ENCODE assay signal across 10 cellular contexts in genomic region chr1:234381699-234382555, GRCh38.
"Had no signal": no experiment of that assay in that cellular context is flagged by ENCODE, and none has a peak within 500 bp of the region (broad histone marks: within the 10 kb centered on the region; RNA-seq: fewer than 3 reads in every experiment).

No MANE protein-coding gene starts in this region.

- H3K4me3 Mint-ChIP-seq: dendritic cell treated with granulocyte-macrophage colony-stimulating factor and Interleukin-4, amounts not matched to agents 40 ng/mL and 50 ng/mL, for 4 days; neural progenitor cell had no signal

- H3K9me3 ChIP-seq: heart left ventricle had no signal

- H3K4me1 Mint-ChIP-seq: neural progenitor cell had no signal

- H3K27me3 ChIP-seq: brain microvascular endothelial cell, heart left ventricle, neural progenitor cell had no signal

- H3K4me3 ChIP-seq: heart left ventricle, neural progenitor cell had no signal

- H3K36me3 ChIP-seq: neural progenitor cell had no signal

- H3K27me3 Mint-ChIP-seq: dendritic cell treated with granulocyte-macrophage colony-stimulating factor and Interleukin-4, amounts not matched to agents 40 ng/mL and 50 ng/mL, for 4 days had no signal

- ATAC-seq: heart left ventricle, sciatic nerve had no signal

- H3K9me3 Mint-ChIP-seq: neural progenitor cell had no signal

- H3K4me1 ChIP-seq: heart left ventricle, neural progenitor cell had no signal

- H3K27ac Mint-ChIP-seq: dendritic cell treated with granulocyte-macrophage colony-stimulating factor and Interleukin-4, amounts not matched to agents 40 ng/mL and 50 ng/mL, for 4 days; neural progenitor cell had no signal

- H3K27ac ChIP-seq: brain microvascular endothelial cell, heart left ventricle, neural progenitor cell had no signal

- DNase-seq: activated CD4-positive, alpha-beta T cell treated with anti-CD3 and anti-CD28 coated beads, Interleukin-2, amount 50 U/mL, for 48 hours; activated naive CD4-positive, alpha-beta T cell treated with Interleukin-2 at 50 U/mL for 16 hours; brain microvascular endothelial cell; effector memory CD4-positive, alpha-beta T cell; foreskin melanocyte; heart left ventricle; SW 1271 had no signal
